14 cellular contexts compared by ENCODE assay signal in genomic region chr17:32943647-32944191, GRCh38. TPM values are rescaled to one million over a fixed set of nuclear protein-coding genes. Genes with fewer than 3 reads are reported as not detected.
DNase-seq lines count a peak whose midpoint lies in the region; ATAC-seq, FAIRE-seq and TF ChIP-seq lines count a peak whose summit lies in the region.
"Had no signal": no experiment of that assay in that cellular context is flagged by ENCODE, and none has a peak within 500 bp of the region (broad histone marks: within the 10 kb centered on the region; RNA-seq: fewer than 3 reads in every experiment).

No MANE protein-coding gene starts in this region.

- no peak overlapping the region for H3K27ac ChIP-seq in heart right ventricle
- peak overlapping the region; percentile 23 for H3K27ac ChIP-seq in trophoblast cell (ENCODE audit: low read depth, low read length)
- H3K27ac ChIP-seq in kidney (ENCODE audit: low read depth in 2 of 2, low read length in 2 of 2), result no peak overlapping the region

- in situ Hi-C loops in astrocyte of the cerebellum (cut with HindIII; ENCODE audit: low sequenced_read_pairs), result no loop called here

- DNase-seq in AG20443 (ENCODE audit: low spot score) (peak; percentile 92), astrocyte of the cerebellum (ENCODE audit: low read depth) (peak; percentile 11), heart right ventricle (no peak), trophoblast cell (peak; percentile 94 to 98), kidney (no peak), cerebellar nuclear complex (lab: John Stamatoyannopoulos, UW) (no peak)
- DNase-seq: activated CD8-positive, alpha-beta T cell treated with anti-CD3 and anti-CD28 coated beads, Interleukin-2, amount 10 ng/mL, durations not matched to agents 7 days and 5 days; erythroblast; NCI-H1417 had no signal

- no peak overlapping the region for H2BK5ac ChIP-seq in trophoblast cell (ENCODE audit: low read depth, low read length, poor library complexity)

- H3K36me3 ChIP-seq in heart right ventricle (peaks cover 0 to 14% (median 0%) of the 10 kb centered on the region in 9 donors), trophoblast cell (ENCODE audit: control insufficient read depth in 1 of 2, insufficient read depth in 2 of 2, low read length in 2 of 2) (peaks cover 6 to 9% of the 10 kb centered on the region in 2 experiments), kidney (ENCODE audit: control insufficient read depth in 1 of 2, insufficient read depth in 2 of 2, low read length in 2 of 2) (no peaks in the 10 kb centered on the region)

- H3K18ac ChIP-seq in trophoblast cell (ENCODE audit: low read length), result no peak overlapping the region

- intact Hi-C loops in heart right ventricle (cut with DNase I) (no loop called here), kidney (cut with DNase I) (no loop called here)

- H3K14ac ChIP-seq in trophoblast cell (ENCODE audit: low read length), result no peak overlapping the region

- no peak overlapping the region for H2AK5ac ChIP-seq in trophoblast cell (ENCODE audit: low read length)

- H3K23ac ChIP-seq in trophoblast cell (ENCODE audit: low read length), result no peak overlapping the region

- H3K9ac ChIP-seq in trophoblast cell (ENCODE audit: low read length) (no peak overlapping the region), kidney (ENCODE audit: low read length in 2 of 2) (no peak overlapping the region)

- TF ChIP-seq CTCF in astrocyte of the cerebellum (IDR thresholded peaks at IDR 0.05; ENCODE audit: low read depth, low read length, missing control alignments) (no peak), heart right ventricle (IDR thresholded peaks at IDR 0.05) (no peak), kidney (IDR thresholded peaks at IDR 0.05; ENCODE audit: borderline replicate concordance, extremely low read depth, insufficient read depth) (no peak)

- H3K9me3 ChIP-seq in heart right ventricle (peaks cover 0 to 6% (median 0%) of the 10 kb centered on the region in 11 donors), trophoblast cell (ENCODE audit: insufficient read depth, low read depth, low read length) (no peaks in the 10 kb centered on the region), kidney (ENCODE audit: control insufficient read depth in 1 of 2, low read length in 2 of 2) (no peaks in the 10 kb centered on the region)

- no peaks in the 10 kb centered on the region for H3K79me2 ChIP-seq in trophoblast cell (ENCODE audit: control insufficient read depth, insufficient read depth, low read length, poor library complexity)

- no peaks in the 10 kb centered on the region for H3K27me3 ChIP-seq in heart right ventricle
- H3K27me3 ChIP-seq in trophoblast cell (ENCODE audit: insufficient read depth, low read length), result no peaks in the 10 kb centered on the region

- no peak overlapping the region for H4K12ac ChIP-seq in trophoblast cell (ENCODE audit: low read depth, low read length)

- no peak overlapping the region for H4K8ac ChIP-seq in trophoblast cell (ENCODE audit: low read depth, low read length)

- H3K4me1 ChIP-seq in heart right ventricle (peaks cover 0 to 4% (median 0%) of the 10 kb centered on the region in 9 donors), trophoblast cell (ENCODE audit: control insufficient read depth in 1 of 2, insufficient read depth in 2 of 2, low read length in 2 of 2) (peaks cover 21 to 23% of the 10 kb centered on the region in 2 experiments), kidney (ENCODE audit: control insufficient read depth in 1 of 2, insufficient read depth in 1 of 2, low read depth in 1 of 2, low read length in 2 of 2) (no peaks in the 10 kb centered on the region)

- no peak overlapping the region for H2BK12ac ChIP-seq in trophoblast cell (ENCODE audit: low read length)

- no peak overlapping the region for H2AFZ ChIP-seq in trophoblast cell (ENCODE audit: insufficient read depth, low read length, poor library complexity)

- H3K79me1 ChIP-seq in trophoblast cell (ENCODE audit: low read length), result peaks cover 6% of the 10 kb centered on the region

- ATAC-seq in heart right ventricle (peak in 5 of 8 donors; percentile 17 to 85 (median 39)), HG03159 (IDR thresholded peaks at IDR 0.05; ENCODE audit: unreplicated experiment) (no peak)
- no peak for ATAC-seq in activated CD4-positive, CD25-positive, alpha-beta regulatory T cell treated with anti-CD3 and anti-CD28 coated beads, Interleukin-2, amount 50 U/mL, for 24 hours
- ATAC-seq: activated CD8-positive, alpha-beta T cell treated with anti-CD3 and anti-CD28 coated beads, Interleukin-2, amount 10 ng/mL, durations not matched to agents 7 days and 5 days had no signal

- H4K91ac ChIP-seq in trophoblast cell (ENCODE audit: low read depth, low read length), result no peak overlapping the region

- FAIRE-seq in kidney (lab: Jason Lieb, UNC), result no peak

- peak overlapping the region; percentile 7 for H3K4me2 ChIP-seq in trophoblast cell (ENCODE audit: low read length)

- no peak overlapping the region for H2BK120ac ChIP-seq in trophoblast cell (ENCODE audit: insufficient read depth, low read length, poor library complexity)

- 57 to 58% methylated on average over 8 of the region's 8 CpGs for WGBS in heart right ventricle, 2 donors
- WGBS in trophoblast cell (ENCODE audit: extremely low coverage, insufficient coverage, insufficient read length), result no CpG with 5 or more reads among the region's 8 CpGs

- H3K4ac ChIP-seq in trophoblast cell (ENCODE audit: low read depth, low read length), result no peak overlapping the region

- H3K4me3 ChIP-seq in astrocyte of the cerebellum (ENCODE audit: low read depth, low read length) (no peak overlapping the region), heart right ventricle (no peak overlapping the region), trophoblast cell (ENCODE audit: low read depth, low read length) (no peak overlapping the region), kidney (ENCODE audit: low read length in 2 of 2) (no peak overlapping the region)
- H3K4me3 ChIP-seq: skin epidermis had no signal

RNA-seq across cellular contexts. Expression of gene TMEM98, which starts 15.8 kb away (rescaled TPM):
- total RNA-seq in heart right ventricle, result 10 to 100 TPM in 5 of 10 donors, 1 to 10 TPM in 5; 6.7 to 14.0 (median 9.9) TPM
- 10 to 100 TPM in 1 of 2 donors, 1 to 10 TPM in 1; 5.2 to 19.5 TPM for polyA plus RNA-seq in heart right ventricle
- 23.4 and 24.2 TPM in 2 replicates for polyA plus RNA-seq in trophoblast cell (2013)
- total RNA-seq in kidney, result 57.1 TPM
- 44.0 TPM for polyA plus RNA-seq in kidney (ENCODE audit: insufficient read depth, low read depth, low replicate concordance)
- total RNA-seq: activated CD8-positive, alpha-beta T cell treated with anti-CD3 and anti-CD28 coated beads, Interleukin-2, amount 10 ng/mL, durations not matched to agents 7 days and 5 days had no signal
- polyA plus RNA-seq: CD14-positive monocyte had no signal

RNA-seq across cellular contexts. Expression of gene SPACA3, which starts 47.9 kb away (rescaled TPM):
- not detected for total RNA-seq in heart right ventricle
- not detected for polyA plus RNA-seq in heart right ventricle
- not detected in 2 replicates for polyA plus RNA-seq in trophoblast cell (2013)
- not detected for total RNA-seq in kidney
- polyA plus RNA-seq in kidney (ENCODE audit: insufficient read depth, low read depth, low replicate concordance), result not detected
- total RNA-seq: activated CD8-positive, alpha-beta T cell treated with anti-CD3 and anti-CD28 coated beads, Interleukin-2, amount 10 ng/mL, durations not matched to agents 7 days and 5 days; lung microvascular endothelial cell had no signal
- polyA plus RNA-seq: CD14-positive monocyte had no signal

Comparison
In these comparisons a context has a peak if more than half of its experiments do, and no peak if none do; other contexts are left out.
1. DNase-seq: peak in AG20443 (single experiment), astrocyte of the cerebellum (single experiment) and trophoblast cell (2 of 2); none in heart right ventricle (0 of 2), kidney (single experiment) and cerebellar nuclear complex (0 of 2).
2. ATAC-seq: peak in heart right ventricle (5 of 8); none in HG03159 (single experiment) and activated CD4-positive, CD25-positive, alpha-beta regulatory T cell treated with anti-CD3 and anti-CD28 coated beads, Interleukin-2, amount 50 U/mL, for 24 hours (0 of 2).